Comparison of ENCODE assay signal across 13 cellular contexts in the genomic region with DNA sequence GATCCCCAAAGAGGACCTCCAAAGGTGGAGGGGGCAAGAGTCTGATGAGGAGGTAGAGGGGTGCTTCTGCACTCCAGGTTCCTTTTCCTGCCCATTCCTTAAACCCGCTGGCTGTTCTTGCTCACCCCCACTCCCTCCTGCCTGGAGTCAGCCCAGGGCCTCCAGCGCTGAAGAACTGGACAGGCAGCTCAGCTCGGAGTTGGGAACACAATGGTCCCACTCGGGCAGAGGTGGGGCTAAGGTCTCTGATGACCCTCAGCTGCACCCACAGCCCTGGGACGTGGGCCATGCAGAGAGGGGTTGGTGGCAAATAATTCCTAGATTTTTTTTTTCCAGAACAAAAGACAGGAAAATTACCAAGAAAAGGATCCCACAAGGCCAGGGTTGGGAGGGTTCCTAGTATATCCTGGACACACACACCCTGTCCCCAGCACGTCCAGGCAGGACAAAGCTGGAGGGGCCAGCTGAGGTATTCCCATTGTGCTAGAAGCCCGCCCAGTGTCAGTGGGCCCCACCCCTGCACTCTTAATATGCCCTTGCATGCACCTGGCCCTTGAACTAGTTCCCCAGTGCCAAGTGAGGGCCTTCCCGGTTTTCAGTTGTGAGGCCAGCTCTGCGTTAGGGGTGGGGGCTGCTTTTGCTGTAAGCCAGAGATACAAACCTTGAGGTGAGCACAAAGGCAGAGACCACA. TPM values are rescaled to one million over a fixed set of nuclear protein-coding genes. Genes with fewer than 3 reads are reported as not detected.
DNase-seq lines count a peak whose midpoint lies in the region; ATAC-seq and TF ChIP-seq lines count a peak whose summit lies in the region.
"Had no signal": no experiment of that assay in that cellular context is flagged by ENCODE, and none has a peak within 500 bp of the region (broad histone marks: within the 10 kb centered on the region; RNA-seq: fewer than 3 reads in every experiment).

No MANE protein-coding gene starts in this region.

- H3K4me1 ChIP-seq in Karpas-422 (ENCODE audit: low read length) (peaks cover 24% of the 10 kb centered on the region), endocrine pancreas (ENCODE audit: control insufficient read depth, insufficient read depth, low read length) (no peaks in the 10 kb centered on the region), lower lobe of right lung (peaks cover 47% of the 10 kb centered on the region), suprapubic skin (peaks cover 46% of the 10 kb centered on the region)

- peak in 1 of 2 donors; percentile 9 for ATAC-seq in lower lobe of right lung

- no peak for TF ChIP-seq POLR2A in suprapubic skin (IDR thresholded peaks at IDR 0.05)

- H3K27me3 Mint-ChIP-seq in type B pancreatic cell, result no peaks in the 10 kb centered on the region
- H3K27me3 Mint-ChIP-seq: activated CD4-positive, alpha-beta memory T cell treated with anti-CD3 and anti-CD28 coated beads, Interleukin-2, amount 10 ng/mL, durations not matched to agents 7 days and 5 days; CD4-positive, alpha-beta memory T cell had no signal

- H3K4me2 ChIP-seq in Karpas-422 (ENCODE audit: low read depth, low read length, poor library complexity, severe bottlenecking), result peak overlapping the region; percentile 73

- intact Hi-C loops in lower lobe of right lung (cut with DNase I), result no loop called here

- H3K9me3 ChIP-seq in Karpas-422 (ENCODE audit: low read length), result no peaks in the 10 kb centered on the region
- no peaks in the 10 kb centered on the region for H3K9me3 ChIP-seq in endocrine pancreas (ENCODE audit: control insufficient read depth, low read length)
- H3K9me3 ChIP-seq in lower lobe of right lung, result no peaks in the 10 kb centered on the region
- H3K9me3 ChIP-seq in suprapubic skin, result no peaks in the 10 kb centered on the region

- no peaks in the 10 kb centered on the region for H3K79me2 ChIP-seq in Karpas-422 (ENCODE audit: low read length)

- no peaks in the 10 kb centered on the region for H3K9me2 ChIP-seq in Karpas-422 (replicated peaks; ENCODE audit: insufficient read depth, low read length)

- H3K9ac ChIP-seq in Karpas-422 (ENCODE audit: low read length), result peak overlapping the region; percentile 55
- peak overlapping the region; percentile 23 for H3K9ac ChIP-seq in endocrine pancreas (ENCODE audit: control insufficient read depth, insufficient read depth, low read length)

- DNase-seq in Karpas-422 (no peak), lower lobe of right lung (no peak), suprapubic skin (ENCODE audit: low spot score in 2 of 2) (peak in 1 of 2 donors; percentile 58), type B pancreatic cell (ENCODE audit: extremely low spot score, unreplicated experiment) (no peak), kidney glomerular epithelial cell (lab: John Stamatoyannopoulos, UW) (no peak), 8988T (no peak), NCI-H774 (lab: John Stamatoyannopoulos, UW) (no peak)
- DNase-seq: GDM1, NCI-H2171 treated with DMSO at 0.1 percent for 48 hours had no signal

- no peaks in the 10 kb centered on the region for H4K20me1 ChIP-seq in Karpas-422 (ENCODE audit: insufficient read depth, low read depth, low read length)

- no peak overlapping the region for H3K27ac Mint-ChIP-seq in type B pancreatic cell
- H3K27ac Mint-ChIP-seq: activated CD4-positive, alpha-beta memory T cell treated with anti-CD3 and anti-CD28 coated beads, Interleukin-2, amount 10 ng/mL, durations not matched to agents 7 days and 5 days had no signal

- peak overlapping the region; percentile 93; the same call in 1 of the 2 replicates for H2AFZ ChIP-seq in Karpas-422 (ENCODE audit: low read length)

- H3K4me3 ChIP-seq in Karpas-422 (ENCODE audit: low read length), result peak overlapping the region; percentile 55
- no peak overlapping the region for H3K4me3 ChIP-seq in endocrine pancreas (ENCODE audit: control insufficient read depth, insufficient read depth, low read length)
- H3K4me3 ChIP-seq in lower lobe of right lung, result no peak overlapping the region
- H3K4me3 ChIP-seq in suprapubic skin, result no peak overlapping the region

- H3K27me3 ChIP-seq in Karpas-422 (ENCODE audit: low read length) (no peaks in the 10 kb centered on the region), endocrine pancreas (ENCODE audit: control insufficient read depth, insufficient read depth, low read length) (no peaks in the 10 kb centered on the region), lower lobe of right lung (ENCODE audit: low read depth) (no peaks in the 10 kb centered on the region), suprapubic skin (no peaks in the 10 kb centered on the region)

- H3K36me3 ChIP-seq in Karpas-422 (ENCODE audit: insufficient read depth, low read length) (no peaks in the 10 kb centered on the region), endocrine pancreas (ENCODE audit: control insufficient read depth, insufficient read depth, low read length) (no peaks in the 10 kb centered on the region), lower lobe of right lung (no peaks in the 10 kb centered on the region), suprapubic skin (no peaks in the 10 kb centered on the region)

- peaks cover 15% of the 10 kb centered on the region for H3K4me1 Mint-ChIP-seq in type B pancreatic cell (ENCODE audit: unreplicated experiment)
- H3K4me1 Mint-ChIP-seq: activated CD4-positive, alpha-beta memory T cell treated with anti-CD3 and anti-CD28 coated beads, Interleukin-2, amount 10 ng/mL, durations not matched to agents 7 days and 5 days had no signal

- no peak overlapping the region for H3K4me3 Mint-ChIP-seq in type B pancreatic cell
- H3K4me3 Mint-ChIP-seq: activated CD4-positive, alpha-beta memory T cell treated with anti-CD3 and anti-CD28 coated beads, Interleukin-2, amount 10 ng/mL, durations not matched to agents 7 days and 5 days; CD4-positive, alpha-beta memory T cell; neural crest cell had no signal

- no peaks in the 10 kb centered on the region for H3K9me3 Mint-ChIP-seq in type B pancreatic cell
- H3K9me3 Mint-ChIP-seq: activated CD4-positive, alpha-beta memory T cell treated with anti-CD3 and anti-CD28 coated beads, Interleukin-2, amount 10 ng/mL, durations not matched to agents 7 days and 5 days; CD4-positive, alpha-beta memory T cell; neural crest cell had no signal

- TF ChIP-seq CTCF in lower lobe of right lung (IDR thresholded peaks at IDR 0.05), result no peak
- TF ChIP-seq CTCF in suprapubic skin (IDR thresholded peaks at IDR 0.05), result no peak
- no peak for TF ChIP-seq CTCF in type B pancreatic cell (conservative IDR thresholded peaks at IDR 0.05)

- WGBS in suprapubic skin, result 32% methylated on average over 8 of the region's 9 CpGs

- TF ChIP-seq EP300 in suprapubic skin (IDR thresholded peaks at IDR 0.05), result no peak

- H3K27ac ChIP-seq in Karpas-422 (ENCODE audit: low read length) (no peak overlapping the region), lower lobe of right lung (peak overlapping the region; percentile 72), suprapubic skin (peak overlapping the region; percentile 71)

- no peaks in the 10 kb centered on the region for H3K36me3 Mint-ChIP-seq in type B pancreatic cell
- H3K36me3 Mint-ChIP-seq: CD4-positive, alpha-beta memory T cell had no signal

RNA-seq across cellular contexts. Expression of a gene that starts 22.1 kb away (rescaled TPM):
- 93.6 and 104 TPM in 2 replicates for total RNA-seq in Karpas-422 (2014; rRNA removed; shearing (Covaris generic); ENCODE audit: low replicate concordance)
- total RNA-seq in lower lobe of right lung, result 56.3 TPM
- 100 to 1,000 TPM; 169 to 269 (median 246) TPM for total RNA-seq in suprapubic skin
- total RNA-seq in type B pancreatic cell (ENCODE audit: low replicate concordance), result 104 and 145 TPM in 2 replicates

RNA-seq across cellular contexts. Expression of a gene that starts 53.4 kb away (rescaled TPM):
- 25.5 and 36.1 TPM in 2 replicates for total RNA-seq in Karpas-422 (2014; rRNA removed; shearing (Covaris generic); ENCODE audit: low replicate concordance)
- total RNA-seq in lower lobe of right lung, result 20.7 TPM
- 10 to 100 TPM; 34.8 to 59.2 (median 44.9) TPM for total RNA-seq in suprapubic skin
- total RNA-seq in type B pancreatic cell (ENCODE audit: low replicate concordance), result 20.1 and 22.1 TPM in 2 replicates
